Comparison of ENCODE assay signal across 19 cellular contexts in genomic region chr6:22028403-22028802, GRCh38.
DNase-seq lines count a peak whose midpoint lies in the region; ATAC-seq, FAIRE-seq and TF ChIP-seq lines count a peak whose summit lies in the region.
"Had no signal": no experiment of that assay in that cellular context is flagged by ENCODE, and none has a peak within 500 bp of the region (broad histone marks: within the 10 kb centered on the region; RNA-seq: fewer than 3 reads in every experiment).

No MANE protein-coding gene starts in this region.

- H3K9ac ChIP-seq in DND-41 (ENCODE audit: low read depth, low read length) = no peak overlapping the region

- H3K36me3 Mint-ChIP-seq in T-helper 2 cell treated with Interferon-gamma antibody and Interleukin-4, amounts not matched to agents 5 μg/mL and 100 μg/mL, for 36 hours (ENCODE audit: low read depth) = no peaks in the 10 kb centered on the region
- no peaks in the 10 kb centered on the region for H3K36me3 Mint-ChIP-seq in neural crest cell (ENCODE audit: low read depth)

- peak overlapping the region; percentile 97 for H3K27ac ChIP-seq in DND-41 (ENCODE audit: low read length)
- H3K27ac ChIP-seq: suprapubic skin had no signal

- H3K36me3 ChIP-seq in DND-41 (ENCODE audit: insufficient read depth, low read length) = peaks cover 14% of the 10 kb centered on the region
- H3K36me3 ChIP-seq: suprapubic skin had no signal

- FAIRE-seq in GM19239 (lab: Jason Lieb, UNC) = peak; percentile 75

- no peaks in the 10 kb centered on the region for H4K20me1 ChIP-seq in DND-41 (ENCODE audit: insufficient read depth, low read length)

- peaks cover 36% of the 10 kb centered on the region for H3K4me1 Mint-ChIP-seq in T-helper 2 cell treated with Interferon-gamma antibody and Interleukin-4, amounts not matched to agents 5 μg/mL and 100 μg/mL, for 36 hours (ENCODE audit: low read depth)
- peaks cover 49% of the 10 kb centered on the region for H3K4me1 Mint-ChIP-seq in neural crest cell

- no peak overlapping the region for H3K4me2 ChIP-seq in DND-41 (ENCODE audit: insufficient read depth, low read length)

- peak overlapping the region; percentile 51 for H3K4me3 Mint-ChIP-seq in T-helper 2 cell treated with Interferon-gamma antibody and Interleukin-4, amounts not matched to agents 5 μg/mL and 100 μg/mL, for 36 hours
- no peak overlapping the region for H3K4me3 Mint-ChIP-seq in neural crest cell

- H3K79me2 ChIP-seq in DND-41 (ENCODE audit: insufficient read depth, low read length) = peaks cover 8% of the 10 kb centered on the region; the same call in 1 of the 2 replicates

- peak overlapping the region; percentile 42; the same call in 1 of the 2 replicates for H2AFZ ChIP-seq in DND-41 (ENCODE audit: low read depth, low read length)

- TF ChIP-seq CTCF in DND-41 (IDR thresholded peaks at IDR 0.05; ENCODE audit: borderline replicate concordance, extremely low read depth, low read length, poor library complexity, severe bottlenecking) (no peak), neural crest cell (conservative IDR thresholded peaks at IDR 0.05) (no peak)

- no peaks in the 10 kb centered on the region for H3K9me3 Mint-ChIP-seq in T-helper 2 cell treated with Interferon-gamma antibody and Interleukin-4, amounts not matched to agents 5 μg/mL and 100 μg/mL, for 36 hours
- H3K9me3 Mint-ChIP-seq in neural crest cell = no peaks in the 10 kb centered on the region

- H3K9me3 ChIP-seq in DND-41 (ENCODE audit: insufficient read depth, low read length, severe bottlenecking) = no peaks in the 10 kb centered on the region
- H3K9me3 ChIP-seq: mucosa of descending colon, suprapubic skin had no signal

- H3K4me1 ChIP-seq in DND-41 (ENCODE audit: insufficient read depth, low read length) = peaks cover 63% of the 10 kb centered on the region

- H3K27ac Mint-ChIP-seq in T-helper 2 cell treated with Interferon-gamma antibody and Interleukin-4, amounts not matched to agents 5 μg/mL and 100 μg/mL, for 36 hours = peak overlapping the region; percentile 73
- H3K27ac Mint-ChIP-seq in neural crest cell (ENCODE audit: unreplicated experiment) = peak overlapping the region; percentile 53

- ATAC-seq in DND-41 (ENCODE audit: insufficient read depth, low read depth) (no peak), HG03439 (IDR thresholded peaks at IDR 0.05; ENCODE audit: unreplicated experiment) (no peak), GM18511 (IDR thresholded peaks at IDR 0.05; ENCODE audit: unreplicated experiment) (no peak)
- no peak for ATAC-seq in stimulated activated naive CD8-positive, alpha-beta T cell treated with anti-CD3 and anti-CD28 coated beads, Interleukin-15, Interleukin-2, amounts not matched to agents 100 U/mL and 50 U/mL, for 24 hours
- ATAC-seq: left colon, mucosa of descending colon had no signal

- DNase-seq in DND-41 (peak; percentile 44), GM19239 (ENCODE audit: insufficient read length, low spot score) (no peak), neural crest cell (ENCODE audit: low read depth, low spot score) (no peak), HPDE6-E6E7 (ENCODE audit: extremely low spot score) (no peak)
- no peak for DNase-seq in T-helper 2 cell treated with Interferon-gamma antibody and Interleukin-4, amounts not matched to agents 5 μg/mL and 100 μg/mL, for 36 hours (ENCODE audit: low spot score)
- no peak for DNase-seq in stimulated activated naive CD8-positive, alpha-beta T cell treated with anti-CD3 and anti-CD28 coated beads, Interleukin-15, Interleukin-2, amounts not matched to agents 100 U/mL and 50 U/mL, for 24 hours
- DNase-seq: activated CD4-positive, alpha-beta T cell treated with anti-CD3 and anti-CD28 coated beads, Interleukin-2, amount 50 U/mL, for 4 hours; activated naive CD4-positive, alpha-beta T cell treated with Interleukin-2 at 50 U/mL for 16 hours; activated T-cell treated with anti-CD3 and anti-CD28 coated beads for 4 hours; H7; left colon; mucosa of descending colon; NCI-H1092; NCI-H524 treated with DMSO at 0.1 percent for 48 hours; OCI-M1; SHP77 treated with DMSO at 0.1 percent for 48 hours had no signal

- no peak overlapping the region for H3K4me3 ChIP-seq in DND-41 (ENCODE audit: low read depth in 1 of 2, low read length in 2 of 2)
- H3K4me3 ChIP-seq: mucosa of descending colon, suprapubic skin had no signal

- no peaks in the 10 kb centered on the region for H3K27me3 Mint-ChIP-seq in T-helper 2 cell treated with Interferon-gamma antibody and Interleukin-4, amounts not matched to agents 5 μg/mL and 100 μg/mL, for 36 hours (ENCODE audit: low read depth)
- H3K27me3 Mint-ChIP-seq in neural crest cell (ENCODE audit: low read depth) = no peaks in the 10 kb centered on the region

- H3K27me3 ChIP-seq in DND-41 (ENCODE audit: insufficient read depth, low read length, poor library complexity) = no peaks in the 10 kb centered on the region
- H3K27me3 ChIP-seq: suprapubic skin had no signal
